In genomic region chr5:73242741-73243140, GRCh38 we compare ENCODE assay signal across 23 cellular contexts.
"Had no signal": no experiment of that assay in that cellular context is flagged by ENCODE, and none has a peak within 500 bp of the region (broad histone marks: within the 10 kb centered on the region; RNA-seq: fewer than 3 reads in every experiment).

No MANE protein-coding gene starts in this region.

- H3K27me3 ChIP-seq: thyroid gland had no signal

- ATAC-seq: gastrocnemius medialis; left lobe of liver; mucosa of descending colon; natural killer cell treated with Interleukin-12 subunit alpha and Interleukin-12 subunit beta and Interleukin-15 and Interleukin-18, amount 100 ng/mL, for 72 hours; right lobe of liver; stimulated activated effector memory CD8-positive, alpha-beta T cell treated with anti-CD3 and anti-CD28 coated beads, Interleukin-12 subunit alpha, Interleukin-12 subunit beta, amount 100 ng/mL, for 72 hours had no signal

- H3K4me3 ChIP-seq: coronary artery, gastrocnemius medialis, hepatocyte, mucosa of descending colon, right lobe of liver, smooth muscle cell, stomach, thyroid gland had no signal

- H3K27ac ChIP-seq: coronary artery, gastrocnemius medialis, hepatocyte, neutrophil, parathyroid adenoma, right lobe of liver, stomach, thyroid gland had no signal

- H3K4me2 ChIP-seq: hepatocyte, smooth muscle cell had no signal

- H3K9me3 ChIP-seq: gastrocnemius medialis, mucosa of descending colon, neutrophil, stomach, thyroid gland had no signal

- H3K36me3 ChIP-seq: gastrocnemius medialis, neutrophil, right lobe of liver, stomach, thyroid gland had no signal

- H2AFZ ChIP-seq: hepatocyte, parathyroid adenoma had no signal

- H3K9ac ChIP-seq: parathyroid adenoma had no signal

- H3K4me1 ChIP-seq: gastrocnemius medialis, parathyroid adenoma, right lobe of liver, thyroid gland had no signal

- H3K79me2 ChIP-seq: hepatocyte, parathyroid adenoma had no signal

- DNase-seq: dermis blood vessel endothelial cell; effector memory CD4-positive, alpha-beta T cell; erythroblast; foreskin fibroblast; gastrocnemius medialis; kidney; mucosa of descending colon; naive B cell; right lobe of liver; stimulated activated CD4-positive, alpha-beta T cell treated with anti-CD3 and anti-CD28 coated beads, Interleukin-12 subunit alpha, Interleukin-12 subunit beta, amount 100 ng/mL, for 4 hours; stimulated activated CD4-positive, alpha-beta T cell treated with anti-CD3 and anti-CD28 coated beads, Interleukin-1b, Interleukin-23, amount 100 ng/mL, for 48 hours; stimulated activated CD4-positive, alpha-beta T cell treated with anti-CD3 and anti-CD28 coated beads, Interleukin-4, amount 100 ng/mL, for 24 hours; stimulated activated naive CD4-positive, alpha-beta T cell treated with Interleukin-2 at 50 U/mL for 16 hours; stomach; thyroid gland had no signal
